8 cellular contexts compared by ENCODE assay signal in genomic region chr12:63826002-63826585, GRCh38. TPM values are rescaled to one million over a fixed set of nuclear protein-coding genes. Genes with fewer than 3 reads are reported as not detected.
DNase-seq lines count a peak whose midpoint lies in the region; ATAC-seq and TF ChIP-seq lines count a peak whose summit lies in the region.

No MANE protein-coding gene starts in this region.

- peak; percentile 85 for TF ChIP-seq CTCF in neural crest cell (conservative IDR thresholded peaks at IDR 0.05)

- no peaks in the 10 kb centered on the region for H3K4me1 Mint-ChIP-seq in neural crest cell
- H3K4me1 Mint-ChIP-seq in stimulated activated memory B cell treated with anti-CD40 and anti-IgM and Interleukin-4, amounts not matched to agents 10 μg/mL and 1 μg/mL and 100 μg/mL, for 72 hours, result peaks cover 9% of the 10 kb centered on the region

- H3K27me3 Mint-ChIP-seq in neural crest cell (ENCODE audit: low read depth), result no peaks in the 10 kb centered on the region
- H3K27me3 Mint-ChIP-seq in stimulated activated memory B cell treated with anti-CD40 and anti-IgM and Interleukin-4, amounts not matched to agents 10 μg/mL and 1 μg/mL and 100 μg/mL, for 72 hours, result peaks cover 34% of the 10 kb centered on the region

- peaks cover 4% of the 10 kb centered on the region for H3K9me3 Mint-ChIP-seq in neural crest cell
- H3K9me3 Mint-ChIP-seq in stimulated activated memory B cell treated with anti-CD40 and anti-IgM and Interleukin-4, amounts not matched to agents 10 μg/mL and 1 μg/mL and 100 μg/mL, for 72 hours, result peaks cover 4% of the 10 kb centered on the region

- H3K27ac Mint-ChIP-seq in neural crest cell (ENCODE audit: unreplicated experiment), result no peak overlapping the region
- H3K27ac Mint-ChIP-seq in stimulated activated memory B cell treated with anti-CD40 and anti-IgM and Interleukin-4, amounts not matched to agents 10 μg/mL and 1 μg/mL and 100 μg/mL, for 72 hours, result no peak overlapping the region

- no peaks in the 10 kb centered on the region for H3K36me3 Mint-ChIP-seq in neural crest cell (ENCODE audit: low read depth)
- peaks cover 9% of the 10 kb centered on the region for H3K36me3 Mint-ChIP-seq in stimulated activated memory B cell treated with anti-CD40 and anti-IgM and Interleukin-4, amounts not matched to agents 10 μg/mL and 1 μg/mL and 100 μg/mL, for 72 hours

- ATAC-seq in GM19463 (IDR thresholded peaks at IDR 0.05; ENCODE audit: unreplicated experiment) (peak; percentile 51), esophagus mucosa (peak; percentile 59)
- no peak for ATAC-seq in stimulated activated memory B cell treated with anti-CD40 and anti-IgM and Interleukin-4, amounts not matched to agents 10 μg/mL and 1 μg/mL and 100 μg/mL, for 72 hours

- DNase-seq in DMS 273 (lab: John Stamatoyannopoulos, UW; ENCODE audit: unreplicated experiment), result peak; percentile 60
- peak; percentile 52 for DNase-seq in HuH-7.5 (ENCODE audit: low spot score)
- DNase-seq in RPMI7951 (ENCODE audit: low read depth), result peak; percentile 57
- DNase-seq in neural crest cell (ENCODE audit: low read depth, low spot score), result no peak
- no peak for DNase-seq in activated T-cell treated with anti-CD3 and anti-CD28 coated beads, Interleukin-2, amount 50 U/mL, for 1 hour

- no peak overlapping the region for H3K4me3 Mint-ChIP-seq in neural crest cell
- H3K4me3 Mint-ChIP-seq in stimulated activated memory B cell treated with anti-CD40 and anti-IgM and Interleukin-4, amounts not matched to agents 10 μg/mL and 1 μg/mL and 100 μg/mL, for 72 hours, result no peak overlapping the region

RNA-seq across cellular contexts. Expression of gene SRGAP1, which starts 18.4 kb away (rescaled TPM):
- 2.3 and 4.0 TPM in 2 replicates for total RNA-seq in RPMI7951 (2014; rRNA removed; shearing (Covaris generic))
- total RNA-seq in esophagus mucosa, result 5.8 TPM
- 12.6 and 14.8 TPM in 2 replicates for total RNA-seq in neural crest cell

RNA-seq across cellular contexts. Expression of gene RXYLT1, which starts 46.4 kb away (rescaled TPM):
- 16.1 and 17.8 TPM in 2 replicates for total RNA-seq in RPMI7951 (2014; rRNA removed; shearing (Covaris generic))
- total RNA-seq in esophagus mucosa (10.8 TPM), neural crest cell (20.2 and 20.8 TPM in 2 replicates)

Comparison
In these comparisons a context has a peak if more than half of its experiments do, and no peak if none do; other contexts are left out.
1. DNase-seq: peak in DMS 273 (single experiment), HuH-7.5 (single experiment) and RPMI7951 (single experiment); none in neural crest cell (single experiment) and activated T-cell treated with anti-CD3 and anti-CD28 coated beads, Interleukin-2, amount 50 U/mL, for 1 hour (single experiment).